Comparison of ENCODE assay signal across 10 cellular contexts in the genomic region with DNA sequence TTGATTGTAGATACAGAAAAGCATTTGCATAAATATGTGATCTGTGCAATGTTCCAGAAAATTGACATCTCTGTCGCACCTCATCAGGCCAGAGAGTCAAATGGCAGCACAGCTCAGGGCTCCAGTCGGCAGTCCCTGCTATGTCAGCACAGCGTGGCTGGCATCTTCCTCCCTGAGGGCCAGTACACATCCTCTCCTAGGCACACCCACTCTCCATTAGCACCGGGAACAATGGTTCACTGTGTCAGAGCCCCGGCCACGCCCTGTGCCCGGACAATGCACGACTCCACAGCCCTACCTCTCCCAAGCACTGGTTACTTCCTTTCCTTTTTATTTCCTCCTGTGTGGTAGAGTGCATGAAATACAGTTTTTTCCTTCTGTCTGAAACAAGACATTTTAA.
DNase-seq lines count a peak whose midpoint lies in the region; FAIRE-seq and TF ChIP-seq lines count a peak whose summit lies in the region.
"Had no signal": no experiment of that assay in that cellular context is flagged by ENCODE, and none has a peak within 500 bp of the region (broad histone marks: within the 10 kb centered on the region; RNA-seq: fewer than 3 reads in every experiment).

No MANE protein-coding gene starts in this region.

- H3K23ac ChIP-seq in H1 (ENCODE audit: insufficient read length), result no peak overlapping the region

- in situ Hi-C loops in Caki2 (cut with HindIII; ENCODE audit: low pct_unique_long_range_greater_than_20kb, low sequenced_read_pairs), result no loop called here

- H3K23me2 ChIP-seq in H1 (ENCODE audit: low read depth, low read length), result no peaks in the 10 kb centered on the region; the same call in 1 of the 2 replicates

- H3K4me2 ChIP-seq in H1 (ENCODE audit: insufficient read depth in 1 of 2, low read depth in 2 of 2, low read length in 2 of 2), result no peak overlapping the region

- H2AK5ac ChIP-seq in H1 (ENCODE audit: low read depth, low read length), result peak overlapping the region; percentile 84; the same call in 1 of the 2 replicates

- H3K4me3 ChIP-seq in H1 (ENCODE audit: extremely low read depth in 1 of 4, insufficient read depth in 2 of 4, low read depth in 3 of 4, low read length in 4 of 4), result no peak overlapping the region
- H3K4me3 ChIP-seq in mucosa of rectum (ENCODE audit: low read length in 2 of 2), result no peak overlapping the region

- no peak overlapping the region for H3K27ac ChIP-seq in H1 (ENCODE audit: low read depth, low read length)
- H3K27ac ChIP-seq in mucosa of rectum (ENCODE audit: low read depth in 2 of 2, low read length in 2 of 2), result peak overlapping the region; percentile 69 to 85
- H3K27ac ChIP-seq: C4-2B had no signal

- TF ChIP-seq RAD21 in H1 (IDR thresholded peaks at IDR 0.05 in 1 of 2, conservative IDR thresholded peaks at IDR 0.05 in 1 of 2; ENCODE audit: low read depth in 2 of 2, low read length in 2 of 2), result no peak

- intact Hi-C loops in head of caudate nucleus (cut with DNase I), result no loop called here

- CTCF ChIA-PET in H1 (lab: Charles Lee; ENCODE audit: partially characterized antibody), result interaction anchor here (0.6 kb wide), 2 partner anchors 70 to 302 kb away, joined by 3 to 4 read pairs; no protein-coding TSS in a partner anchor

- no peak for TF ChIP-seq EP300 in H1 (IDR thresholded peaks at IDR 0.05; ENCODE audit: borderline replicate concordance in 1 of 2, low read depth in 2 of 2, low read length in 2 of 2)

- WGBS in H1 (ENCODE audit: extremely low coverage in 1 of 2, insufficient coverage in 1 of 2, insufficient read length in 1 of 2, insufficient replicate concordance in 2 of 2, low coverage in 1 of 2, low lambda C conversion rate in 2 of 2, missing lambda C conversion rate in 1 of 2), 2 experiments, result 85% methylated on average over 8 of the region's 8 CpGs; no CpG with 5 or more reads in 1 of the 2 experiments

- H2BK20ac ChIP-seq in H1 (ENCODE audit: low read length), result no peak overlapping the region

- H3K56ac ChIP-seq in H1 (replicated peaks; ENCODE audit: insufficient read length, low read depth, low read length), result no peak overlapping the region

- no peak overlapping the region for H3K18ac ChIP-seq in H1 (ENCODE audit: extremely low read depth, low read length)

- peaks cover 6 to 12% (median 8%) of the 10 kb centered on the region in 4 experiments for H3K4me1 ChIP-seq in H1 (replicated peaks in 1 of 4; ENCODE audit: control insufficient read depth in 3 of 4, insufficient read depth in 4 of 4, low read length in 3 of 4)
- H3K4me1 ChIP-seq in mucosa of rectum (ENCODE audit: control insufficient read depth in 2 of 2, insufficient read depth in 2 of 2, low read length in 2 of 2), result peaks cover 0 to 8% of the 10 kb centered on the region in 2 donors

- no peak overlapping the region for H3K4ac ChIP-seq in H1 (replicated peaks; ENCODE audit: insufficient read length, low read depth, low read length)

- POLR2A ChIA-PET in H1 (lab: Charles Lee; ENCODE audit: partially characterized antibody), result interaction anchor here (0.9 to 1.8 kb wide), 2 partner anchors 9 to 20 kb away, joined by 3 to 5 read pairs; no protein-coding TSS in a partner anchor

- no peak overlapping the region for H4K91ac ChIP-seq in H1 (replicated peaks; ENCODE audit: insufficient read length, low read length)

- H3K27me3 ChIP-seq in H1 (replicated peaks in 1 of 4; ENCODE audit: control insufficient read depth in 3 of 4, extremely low read depth in 1 of 4, insufficient read depth in 3 of 4, low read length in 3 of 4) (no peaks in the 10 kb centered on the region), mucosa of rectum (ENCODE audit: control insufficient read depth in 2 of 2, insufficient read depth in 2 of 2, low read length in 2 of 2) (no peaks in the 10 kb centered on the region)

- no peaks in the 10 kb centered on the region for H3K9me3 ChIP-seq in H1 (ENCODE audit: insufficient read depth in 2 of 2, low read depth in 1 of 2, low read length in 1 of 2)
- no peaks in the 10 kb centered on the region for H3K9me3 ChIP-seq in mucosa of rectum (ENCODE audit: control insufficient read depth in 2 of 2, low read length in 2 of 2)

- H3K79me2 ChIP-seq in H1 (ENCODE audit: control insufficient read depth in 1 of 2, insufficient read depth in 2 of 2, low read length in 2 of 2), result no peaks in the 10 kb centered on the region

- no peak overlapping the region for H2BK5ac ChIP-seq in H1 (ENCODE audit: low read depth, low read length)

- H3K36me3 ChIP-seq in H1 (ENCODE audit: control insufficient read depth in 2 of 4, insufficient read depth in 4 of 4, low read length in 3 of 4) (no peaks in the 10 kb centered on the region), mucosa of rectum (ENCODE audit: control insufficient read depth in 2 of 2, insufficient read depth in 2 of 2, low read length in 2 of 2) (peaks cover 7 to 8% of the 10 kb centered on the region in 2 donors)

- no peak overlapping the region for H2BK120ac ChIP-seq in H1 (replicated peaks; ENCODE audit: low read depth, low read length)

- DNase-seq in Caki2 (ENCODE audit: low read depth) (peak; percentile 76), NCI-H2029 treated with DMSO at 0.1 percent for 48 hours (lab: John Stamatoyannopoulos, UW) (peak; percentile 96), H1 (ENCODE audit: low read depth in 1 of 2, low spot score in 2 of 2) (no peak), head of caudate nucleus (no peak), SIG-M5 treated with dmso at 0.1 percent for 504 hours (lab: John Stamatoyannopoulos, UW; ENCODE audit: unreplicated experiment) (no peak)
- DNase-seq in stimulated activated naive CD4-positive, alpha-beta T cell treated with Interleukin-2 at 50 U/mL for 16 hours (lab: John Stamatoyannopoulos, UW), result no peak
- DNase-seq in central memory CD4-positive, alpha-beta T cell, result no peak
- DNase-seq: IMR-90 had no signal

- TF ChIP-seq CTCF in H1 (IDR thresholded peaks at IDR 0.05; ENCODE audit: control extremely low read depth in 1 of 3, insufficient read depth in 1 of 3, low read depth in 1 of 3, low read length in 3 of 3), result no peak

- no peak overlapping the region for H3K9ac ChIP-seq in H1 (replicated peaks in 1 of 4; ENCODE audit: extremely low read depth in 1 of 4, low read depth in 3 of 4, low read length in 3 of 4)
- peak overlapping the region; percentile 36 to 39 for H3K9ac ChIP-seq in mucosa of rectum (ENCODE audit: low read depth in 1 of 2, low read length in 2 of 2)

- no peaks in the 10 kb centered on the region for H4K20me1 ChIP-seq in H1 (replicated peaks in 1 of 2; ENCODE audit: control insufficient read depth in 1 of 2, insufficient read depth in 2 of 2, low read length in 2 of 2)

- FAIRE-seq in H1 (lab: Jason Lieb, UNC), result no peak

- TF ChIP-seq POLR2A in H1 (IDR thresholded peaks at IDR 0.05; ENCODE audit: control extremely low read depth in 1 of 2, low read depth in 2 of 2, low read length in 2 of 2), result no peak

- no peak overlapping the region for H3K14ac ChIP-seq in H1 (ENCODE audit: insufficient read length)

- H4K8ac ChIP-seq in H1 (ENCODE audit: extremely low read depth, insufficient read depth, low read length), result no peak overlapping the region

- peak overlapping the region; percentile 6; the same call in 1 of the 2 replicates for H2BK12ac ChIP-seq in H1 (ENCODE audit: low read depth, low read length)

- no peak overlapping the region for H2AFZ ChIP-seq in H1 (ENCODE audit: low read length)

- H4K5ac ChIP-seq in H1 (ENCODE audit: insufficient read length, low read depth, low read length), result no peak overlapping the region

- 0 out of 2 replicates have a peak overlapping the region, but pooled peaks have one; percentile 38 for H2BK15ac ChIP-seq in H1 (ENCODE audit: low read length)

- H3K79me1 ChIP-seq in H1 (ENCODE audit: low read depth, low read length), result no peaks in the 10 kb centered on the region; the same call in 1 of the 2 replicates

TF ChIP-seq in H1, 55 proteins besides CTCF, POLR2A, EP300 and RAD21 (continues in another document):
- TF ChIP-seq TEAD4 (IDR thresholded peaks at IDR 0.05; ENCODE audit: low read depth, low read length) (no peak), CBX5 (IDR thresholded peaks at IDR 0.05; ENCODE audit: low read depth, low read length) (no peak), CEBPB (IDR thresholded peaks at IDR 0.05; ENCODE audit: low read depth, low read length) (no peak), SP2 (IDR thresholded peaks at IDR 0.05; ENCODE audit: low read length) (no peak), POLR2AphosphoS5 (IDR thresholded peaks at IDR 0.05; ENCODE audit: low read depth, low read length) (no peak), RFX5 (IDR thresholded peaks at IDR 0.05; ENCODE audit: borderline replicate concordance, low read depth, low read length) (no peak), EGR1 (IDR thresholded peaks at IDR 0.05; ENCODE audit: borderline replicate concordance, low read depth, low read length) (no peak), NRF1 (IDR thresholded peaks at IDR 0.05; ENCODE audit: low read depth, low read length) (no peak), TCF12 (IDR thresholded peaks at IDR 0.05; ENCODE audit: low read depth, low read length) (no peak), SP1 (IDR thresholded peaks at IDR 0.05; ENCODE audit: low read depth, low read length) (no peak), BACH1 (IDR thresholded peaks at IDR 0.05; ENCODE audit: low read length) (no peak), HDAC2 (IDR thresholded peaks at IDR 0.05; ENCODE audit: borderline replicate concordance in 1 of 2, low read depth in 2 of 2, low read length in 2 of 2) (no peak), NANOG (IDR thresholded peaks at IDR 0.05; ENCODE audit: insufficient read depth, low read depth, low read length, poor library complexity, severe bottlenecking) (no peak), CTBP2 (IDR thresholded peaks at IDR 0.05; ENCODE audit: borderline replicate concordance, insufficient read depth, insufficient read length, low read length) (no peak)
- TF ChIP-seq, protein P1, sequence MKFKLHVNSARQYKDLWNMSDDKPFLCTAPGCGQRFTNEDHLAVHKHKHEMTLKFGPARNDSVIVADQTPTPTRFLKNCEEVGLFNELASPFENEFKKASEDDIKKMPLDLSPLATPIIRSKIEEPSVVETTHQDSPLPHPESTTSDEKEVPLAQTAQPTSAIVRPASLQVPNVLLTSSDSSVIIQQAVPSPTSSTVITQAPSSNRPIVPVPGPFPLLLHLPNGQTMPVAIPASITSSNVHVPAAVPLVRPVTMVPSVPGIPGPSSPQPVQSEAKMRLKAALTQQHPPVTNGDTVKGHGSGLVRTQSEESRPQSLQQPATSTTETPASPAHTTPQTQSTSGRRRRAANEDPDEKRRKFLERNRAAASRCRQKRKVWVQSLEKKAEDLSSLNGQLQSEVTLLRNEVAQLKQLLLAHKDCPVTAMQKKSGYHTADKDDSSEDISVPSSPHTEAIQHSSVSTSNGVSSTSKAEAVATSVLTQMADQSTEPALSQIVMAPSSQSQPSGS (IDR thresholded peaks at IDR 0.05; ENCODE audit: low read length), result no peak

Comparison
In these comparisons a context has a peak if more than half of its experiments do, and no peak if none do; other contexts are left out.
1. DNase-seq: peak in Caki2 (single experiment) and NCI-H2029 treated with DMSO at 0.1 percent for 48 hours (single experiment); none in H1 (0 of 2), stimulated activated naive CD4-positive, alpha-beta T cell treated with Interleukin-2 at 50 U/mL for 16 hours (single experiment), head of caudate nucleus (0 of 42), SIG-M5 treated with dmso at 0.1 percent for 504 hours (single experiment) and central memory CD4-positive, alpha-beta T cell (single experiment).
2. H3K9ac ChIP-seq: peak in mucosa of rectum (2 of 2); none in H1 (0 of 4).